20 cellular contexts compared by ENCODE assay signal in the genomic region with DNA sequence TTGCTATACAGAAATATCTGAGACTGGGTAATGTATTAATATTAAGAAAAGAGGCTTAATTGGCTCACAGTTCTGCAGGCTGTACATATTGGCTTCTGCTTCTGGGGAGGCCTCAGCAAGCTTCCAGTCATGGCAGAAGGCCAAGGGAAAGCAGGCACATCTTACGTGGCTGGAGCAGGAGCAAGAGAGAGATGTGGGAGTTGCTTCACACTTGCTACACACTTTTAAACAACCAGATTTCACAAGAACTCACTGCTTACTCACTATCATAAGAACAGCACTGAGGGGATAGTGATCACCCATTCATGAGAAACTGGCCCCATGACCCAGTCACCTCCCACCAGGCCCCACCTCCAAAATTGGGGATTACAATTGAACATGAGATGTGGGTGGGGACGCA. TPM values are rescaled to one million over a fixed set of nuclear protein-coding genes. Genes with fewer than 3 reads are reported as not detected.
A peak's percentile ranks its signal among the peaks of the same experiment; 100 is the strongest.
DNase-seq lines count a peak whose midpoint lies in the region; ATAC-seq and TF ChIP-seq lines count a peak whose summit lies in the region.
"Had no signal": no experiment of that assay in that cellular context is flagged by ENCODE, and none has a peak within 500 bp of the region (broad histone marks: within the 10 kb centered on the region; RNA-seq: fewer than 3 reads in every experiment).

No MANE protein-coding gene starts in this region.

- peaks cover 78% of the 10 kb centered on the region for H3K4me1 ChIP-seq in left ventricle myocardium inferior
- H3K4me1 ChIP-seq in right atrium auricular region, result peaks cover 0 to 43% of the 10 kb centered on the region in 2 donors
- H3K4me1 ChIP-seq: Peyer's patch had no signal

- ATAC-seq in stimulated activated naive B cell treated with anti-CD40 and anti-IgM and Interleukin-4, amounts not matched to agents 10 μg/mL and 1 μg/mL and 100 μg/mL, for 72 hours (replicated peaks), result no peak
- ATAC-seq in HG03039 (IDR thresholded peaks at IDR 0.05; ENCODE audit: unreplicated experiment), result no peak

- peak overlapping the region; percentile 89 for H3K27ac ChIP-seq in left ventricle myocardium inferior (replicated peaks)
- H3K27ac ChIP-seq in right atrium auricular region, result peak overlapping the region in 1 of 2 donors; percentile 11
- H3K27ac ChIP-seq: Peyer's patch, SJSA1 had no signal

- H3K4me3 ChIP-seq in left ventricle myocardium inferior (no peak overlapping the region), right atrium auricular region (no peak overlapping the region), fibroblast of mammary gland (ENCODE audit: control insufficient read depth, low read depth, low read length) (no peak overlapping the region)
- H3K4me3 ChIP-seq: MG63, Peyer's patch, SJSA1 had no signal

- H3K36me3 Mint-ChIP-seq in stimulated activated naive B cell treated with anti-CD40 and anti-IgM and Interleukin-4, amounts not matched to agents 10 μg/mL and 1 μg/mL and 100 μg/mL, for 72 hours, result peaks cover 13 to 25% of the 10 kb centered on the region in 2 donors
- peaks cover 2% of the 10 kb centered on the region for H3K36me3 Mint-ChIP-seq in activated naive CD4-positive, alpha-beta T cell treated with anti-CD3 and anti-CD28 coated beads, Interleukin-2, amount 10 ng/mL, durations not matched to agents 7 days and 5 days

- H3K9me3 ChIP-seq in left ventricle myocardium inferior (replicated peaks), result no peaks in the 10 kb centered on the region
- no peaks in the 10 kb centered on the region for H3K9me3 ChIP-seq in right atrium auricular region
- H3K9me3 ChIP-seq: MG63, Peyer's patch, SJSA1 had no signal

- H3K27me3 ChIP-seq in left ventricle myocardium inferior (ENCODE audit: low read depth) (no peaks in the 10 kb centered on the region), right atrium auricular region (no peaks in the 10 kb centered on the region)
- H3K27me3 ChIP-seq: MG63, Peyer's patch, SJSA1 had no signal

- no peaks in the 10 kb centered on the region for H3K27me3 Mint-ChIP-seq in stimulated activated naive B cell treated with anti-CD40 and anti-IgM and Interleukin-4, amounts not matched to agents 10 μg/mL and 1 μg/mL and 100 μg/mL, for 72 hours
- H3K27me3 Mint-ChIP-seq in activated naive CD4-positive, alpha-beta T cell treated with anti-CD3 and anti-CD28 coated beads, Interleukin-2, amount 10 ng/mL, durations not matched to agents 7 days and 5 days, result no peaks in the 10 kb centered on the region
- H3K27me3 Mint-ChIP-seq: B cell had no signal

- H3K4me1 Mint-ChIP-seq in stimulated activated naive B cell treated with anti-CD40 and anti-IgM and Interleukin-4, amounts not matched to agents 10 μg/mL and 1 μg/mL and 100 μg/mL, for 72 hours, result peaks cover 35 to 70% of the 10 kb centered on the region in 2 donors
- H3K4me1 Mint-ChIP-seq in activated naive CD4-positive, alpha-beta T cell treated with anti-CD3 and anti-CD28 coated beads, Interleukin-2, amount 10 ng/mL, durations not matched to agents 7 days and 5 days, result no peaks in the 10 kb centered on the region

- H3K4me3 Mint-ChIP-seq in stimulated activated naive B cell treated with anti-CD40 and anti-IgM and Interleukin-4, amounts not matched to agents 10 μg/mL and 1 μg/mL and 100 μg/mL, for 72 hours, result no peak overlapping the region
- H3K4me3 Mint-ChIP-seq in activated naive CD4-positive, alpha-beta T cell treated with anti-CD3 and anti-CD28 coated beads, Interleukin-2, amount 10 ng/mL, durations not matched to agents 7 days and 5 days, result no peak overlapping the region
- H3K4me3 Mint-ChIP-seq: B cell had no signal

- H3K27ac Mint-ChIP-seq in stimulated activated naive B cell treated with anti-CD40 and anti-IgM and Interleukin-4, amounts not matched to agents 10 μg/mL and 1 μg/mL and 100 μg/mL, for 72 hours, result peak overlapping the region; percentile 25
- H3K27ac Mint-ChIP-seq in activated naive CD4-positive, alpha-beta T cell treated with anti-CD3 and anti-CD28 coated beads, Interleukin-2, amount 10 ng/mL, durations not matched to agents 7 days and 5 days, result no peak overlapping the region
- H3K27ac Mint-ChIP-seq: B cell had no signal

- DNase-seq in left ventricle myocardium inferior (no peak), right atrium auricular region (ENCODE audit: low spot score) (no peak), amniotic epithelial cell (ENCODE audit: low read depth) (peak; percentile 82), fibroblast of mammary gland (ENCODE audit: low read depth) (peak; percentile 51), midbrain (lab: John Stamatoyannopoulos, UW) (no peak)
- DNase-seq in stimulated activated naive B cell treated with anti-CD40 and anti-IgM and Interleukin-4, amounts not matched to agents 10 μg/mL and 1 μg/mL and 100 μg/mL, for 72 hours, result no peak
- DNase-seq in activated naive CD4-positive, alpha-beta T cell treated with anti-CD3 and anti-CD28 coated beads, Interleukin-2, amount 10 ng/mL, durations not matched to agents 7 days and 5 days, result no peak
- DNase-seq: EL, GF-D8, Kasumi-1, MG63, NCI-H1105 treated with DMSO at 0.1 percent for 48 hours, NCI-H2029 treated with DMSO at 0.1 percent for 48 hours, NCI-H345, NCI-H524, NCI-H82, Peyer's patch had no signal

- CTCF ChIA-PET in activated naive CD4-positive, alpha-beta T cell treated with anti-CD3 and anti-CD28 coated beads, Interleukin-2, amount 10 ng/mL, durations not matched to agents 7 days and 5 days (lab: Charles Lee), result no interaction called here

- intact Hi-C loops in left ventricle myocardium inferior (cut with micrococcal nuclease), result no loop called here

- H3K36me3 ChIP-seq in left ventricle myocardium inferior (no peaks in the 10 kb centered on the region), right atrium auricular region (no peaks in the 10 kb centered on the region)
- H3K36me3 ChIP-seq: MG63, Peyer's patch, SJSA1 had no signal

- no peak for TF ChIP-seq CTCF in left ventricle myocardium inferior (IDR thresholded peaks at IDR 0.05; ENCODE audit: borderline replicate concordance)
- TF ChIP-seq CTCF in right atrium auricular region (IDR thresholded peaks at IDR 0.05), result no peak
- TF ChIP-seq CTCF in fibroblast of mammary gland (conservative IDR thresholded peaks at IDR 0.05; ENCODE audit: control insufficient read depth, insufficient read depth, low read depth, low read length), result no peak

- H3K9me3 Mint-ChIP-seq in stimulated activated naive B cell treated with anti-CD40 and anti-IgM and Interleukin-4, amounts not matched to agents 10 μg/mL and 1 μg/mL and 100 μg/mL, for 72 hours, result no peaks in the 10 kb centered on the region
- no peaks in the 10 kb centered on the region for H3K9me3 Mint-ChIP-seq in activated naive CD4-positive, alpha-beta T cell treated with anti-CD3 and anti-CD28 coated beads, Interleukin-2, amount 10 ng/mL, durations not matched to agents 7 days and 5 days

RNA-seq across cellular contexts. Expression of a gene that starts 50.6 kb away (rescaled TPM):
- total RNA-seq in left ventricle myocardium inferior (120 TPM), right atrium auricular region (100 to 1,000 TPM; 107 to 133 TPM)

Comparison
In these comparisons a context has a peak if more than half of its experiments do, and no peak if none do; other contexts are left out.
1. DNase-seq: peak in amniotic epithelial cell (single experiment) and fibroblast of mammary gland (single experiment); none in left ventricle myocardium inferior (single experiment), right atrium auricular region (single experiment), stimulated activated naive B cell treated with anti-CD40 and anti-IgM and Interleukin-4, amounts not matched to agents 10 μg/mL and 1 μg/mL and 100 μg/mL, for 72 hours (single experiment), activated naive CD4-positive, alpha-beta T cell treated with anti-CD3 and anti-CD28 coated beads, Interleukin-2, amount 10 ng/mL, durations not matched to agents 7 days and 5 days (single experiment) and midbrain (single experiment).